In genomic region chr19:35055715-35056179, GRCh38 we compare ENCODE assay signal across 9 cellular contexts. TPM values are rescaled to one million over a fixed set of nuclear protein-coding genes. Genes with fewer than 3 reads are reported as not detected.
DNase-seq lines count a peak whose midpoint lies in the region; ATAC-seq and TF ChIP-seq lines count a peak whose summit lies in the region.
"Had no signal": no experiment of that assay in that cellular context is flagged by ENCODE, and none has a peak within 500 bp of the region (broad histone marks: within the 10 kb centered on the region; RNA-seq: fewer than 3 reads in every experiment).

No MANE protein-coding gene starts in this region.

- H3K9me3 ChIP-seq in CD4-positive, alpha-beta T cell (ENCODE audit: control insufficient read depth, low read length) = no peaks in the 10 kb centered on the region
- H3K9me3 ChIP-seq in SK-N-SH = no peaks in the 10 kb centered on the region
- H3K9me3 ChIP-seq in mesenchymal stem cell (ENCODE audit: control insufficient read depth, low read length) = no peaks in the 10 kb centered on the region

- H2AK5ac ChIP-seq in mesenchymal stem cell (ENCODE audit: low read length, severe bottlenecking) = no peak overlapping the region

- no peak overlapping the region for H3K27ac ChIP-seq in CD4-positive, alpha-beta T cell (ENCODE audit: low read depth, low read length)
- H3K27ac ChIP-seq in SK-N-SH (ENCODE audit: low read depth in 2 of 2, low read length in 1 of 2) (no peak overlapping the region), mesenchymal stem cell (ENCODE audit: low read length, poor library complexity, severe bottlenecking) (no peak overlapping the region)

- H3K23ac ChIP-seq in mesenchymal stem cell (ENCODE audit: low read length in 2 of 2) = no peak overlapping the region

- ATAC-seq in CD4-positive, alpha-beta T cell (ENCODE audit: poor library complexity) = peak; percentile 41
- no peak for ATAC-seq in GM21825 (IDR thresholded peaks at IDR 0.05; ENCODE audit: unreplicated experiment)

- no peak for TF ChIP-seq RAD21 in SK-N-SH (IDR thresholded peaks at IDR 0.05; ENCODE audit: low read length)

- H3F3A ChIP-seq in SK-N-SH (replicated peaks; ENCODE audit: insufficient read depth) = no peaks in the 10 kb centered on the region

- no peaks in the 10 kb centered on the region for H3K4me1 Mint-ChIP-seq in CD4-positive, alpha-beta T cell (ENCODE audit: low read depth)

- H2BK120ac ChIP-seq in mesenchymal stem cell (ENCODE audit: low read depth, low read length) = no peak overlapping the region

- H3K4me3 Mint-ChIP-seq in CD4-positive, alpha-beta T cell = no peak overlapping the region

- no peak overlapping the region for H4K91ac ChIP-seq in mesenchymal stem cell (ENCODE audit: low read length)

- no peak overlapping the region for H3K27ac Mint-ChIP-seq in CD4-positive, alpha-beta T cell

- no peaks in the 10 kb centered on the region for H3K79me2 ChIP-seq in SK-N-SH (ENCODE audit: insufficient read depth)

- DNase-seq in CD4-positive, alpha-beta T cell = no peak
- DNase-seq in HFF-Myc (ENCODE audit: extremely low read depth, low read depth) (no peak), SK-N-SH (no peak), islet precursor cell (peak; percentile 82), mesenchymal stem cell (no peak), DMS114 treated with DMSO at 0.1 percent for 48 hours (lab: John Stamatoyannopoulos, UW; ENCODE audit: unreplicated experiment) (no peak), T-helper 9 cell (no peak)
- DNase-seq: IMR-90 had no signal

- H2BK15ac ChIP-seq in mesenchymal stem cell (ENCODE audit: low read depth, poor library complexity, severe bottlenecking) = no peak overlapping the region

- H3K14ac ChIP-seq in mesenchymal stem cell (ENCODE audit: low read length in 2 of 2) = peak overlapping the region in 1 of 2 experiments; percentile 2

- intact Hi-C loops in CD4-positive, alpha-beta T cell (cut with DNase I, micrococcal nuclease) = no loop called here

- H3K36me3 Mint-ChIP-seq in CD4-positive, alpha-beta T cell (ENCODE audit: low read depth) = no peaks in the 10 kb centered on the region

- no peak overlapping the region for H3K4me2 ChIP-seq in SK-N-SH
- H3K4me2 ChIP-seq in mesenchymal stem cell (ENCODE audit: low read length, poor library complexity, severe bottlenecking) = no peak overlapping the region

- H3K4me3 ChIP-seq in HFF-Myc (replicated peaks; ENCODE audit: low read depth, low read length) = no peak overlapping the region
- H3K4me3 ChIP-seq in SK-N-SH (ENCODE audit: low read depth in 2 of 2, low read length in 1 of 2) = no peak overlapping the region
- no peak overlapping the region for H3K4me3 ChIP-seq in mesenchymal stem cell (ENCODE audit: insufficient read depth in 1 of 2, low read depth in 1 of 2, low read length in 2 of 2)

- WGBS in SK-N-SH (ENCODE audit: low lambda C conversion rate) = 29% methylated on average over 3 of the region's 3 CpGs
- WGBS in mesenchymal stem cell = 2% methylated on average over 3 of the region's 3 CpGs

- H3K4me1 ChIP-seq in SK-N-SH (ENCODE audit: control insufficient read depth in 1 of 2, insufficient read depth in 2 of 2, low read depth in 1 of 2, low read length in 1 of 2) (no peaks in the 10 kb centered on the region), mesenchymal stem cell (ENCODE audit: control insufficient read depth, insufficient read depth, low read depth, low read length) (no peaks in the 10 kb centered on the region)

- H3K36me3 ChIP-seq in SK-N-SH (replicated peaks in 1 of 2; ENCODE audit: control insufficient read depth in 1 of 2, insufficient read depth in 2 of 2, low read length in 1 of 2) = no peaks in the 10 kb centered on the region
- H3K36me3 ChIP-seq in mesenchymal stem cell (ENCODE audit: control insufficient read depth in 1 of 2, insufficient read depth in 2 of 2, low read depth in 1 of 2, low read length in 2 of 2) = no peaks in the 10 kb centered on the region

- no peaks in the 10 kb centered on the region for H3K9me3 Mint-ChIP-seq in CD4-positive, alpha-beta T cell

- no peak overlapping the region for H2BK5ac ChIP-seq in mesenchymal stem cell (ENCODE audit: low read depth, low read length, poor library complexity, severe bottlenecking)

- H4K8ac ChIP-seq in mesenchymal stem cell (ENCODE audit: low read length) = no peak overlapping the region

- TF ChIP-seq EP300 in SK-N-SH (IDR thresholded peaks at IDR 0.05; ENCODE audit: borderline replicate concordance in 1 of 2, low read depth in 1 of 2, low read length in 1 of 2) = no peak

- peaks cover 14% of the 10 kb centered on the region for H3K27me3 Mint-ChIP-seq in CD4-positive, alpha-beta T cell

- H3K18ac ChIP-seq in mesenchymal stem cell (ENCODE audit: low read depth in 1 of 2, low read length in 2 of 2) = no peak overlapping the region

- H2AFZ ChIP-seq in SK-N-SH (ENCODE audit: low read depth) (no peak overlapping the region), mesenchymal stem cell (ENCODE audit: low read depth, low read length) (no peak overlapping the region)

- TF ChIP-seq CTCF in CD4-positive, alpha-beta T cell (IDR thresholded peaks at IDR 0.05) = no peak
- TF ChIP-seq CTCF in HFF-Myc (IDR thresholded peaks at IDR 0.05; ENCODE audit: low read depth, low read length, missing control alignments) (peak; percentile 19), SK-N-SH (IDR thresholded peaks at IDR 0.05) (peak; percentile 24; the same call in 1 of the 2 replicates)

- CTCF ChIA-PET in CD4-positive, alpha-beta T cell (lab: Charles Lee) = interaction anchor here (1.4 kb wide), 1 partner anchor 11 kb away, joined by 5 read pairs; no protein-coding TSS in a partner anchor
- CTCF ChIA-PET in SK-N-SH (lab: Yijun Ruan, JAX) = interaction anchor here (1.0 to 9.9 kb wide), 5 partner anchors 9 to 12 kb away, joined by 4 to 86 read pairs (median 7); partner anchors contain the start of gene HPN

- H3K9ac ChIP-seq in SK-N-SH (no peak overlapping the region), mesenchymal stem cell (ENCODE audit: low read length) (no peak overlapping the region)

- no peaks in the 10 kb centered on the region for H3K9me2 ChIP-seq in SK-N-SH

- H3K4ac ChIP-seq in mesenchymal stem cell (ENCODE audit: low read depth in 1 of 2, low read length in 2 of 2) = no peak overlapping the region

- H4K20me1 ChIP-seq in SK-N-SH (ENCODE audit: insufficient read depth) = no peaks in the 10 kb centered on the region

- H2BK12ac ChIP-seq in mesenchymal stem cell (ENCODE audit: low read length in 2 of 2) = no peak overlapping the region

- no peaks in the 10 kb centered on the region for H3K79me1 ChIP-seq in mesenchymal stem cell (replicated peaks; ENCODE audit: low read length, poor library complexity, severe bottlenecking)

- H3K27me3 ChIP-seq in CD4-positive, alpha-beta T cell (ENCODE audit: control insufficient read depth, insufficient read depth, low read length) = peaks cover 5% of the 10 kb centered on the region
- H3K27me3 ChIP-seq in SK-N-SH (ENCODE audit: insufficient read depth) (peaks cover 37% of the 10 kb centered on the region), mesenchymal stem cell (ENCODE audit: control insufficient read depth in 1 of 2, insufficient read depth in 1 of 2, low read length in 2 of 2) (peaks cover 25 to 34% of the 10 kb centered on the region in 2 experiments)

- POLR2A ChIA-PET in CD4-positive, alpha-beta T cell (lab: Charles Lee) = no interaction called here
- POLR2A ChIA-PET in SK-N-SH (lab: Yijun Ruan, JAX) = interaction anchor here (1.0 kb wide), 1 partner anchor 88 kb away, joined by 3 read pairs; no protein-coding TSS in a partner anchor

TF ChIP-seq in SK-N-SH, 30 proteins besides CTCF, POLR2A, EP300 and RAD21:
- TF ChIP-seq ELF1 (IDR thresholded peaks at IDR 0.05) (no peak), FOXM1 (IDR thresholded peaks at IDR 0.05; ENCODE audit: low read depth) (no peak), IRF3 (IDR thresholded peaks at IDR 0.05; ENCODE audit: low read depth, low read length) (no peak), POLR2AphosphoS5 (IDR thresholded peaks at IDR 0.05; ENCODE audit: low read depth, low read length) (no peak), FOXJ3 (CRISPR knock-in tag; IDR thresholded peaks at IDR 0.05) (no peak), FOSL2 (IDR thresholded peaks at IDR 0.05; ENCODE audit: borderline replicate concordance, low read depth) (no peak)

RNA-seq across cellular contexts. Expression of gene HPN, which starts 14.2 kb away (rescaled TPM):
- not detected for total RNA-seq in CD4-positive, alpha-beta T cell
- 0.05 TPM in 1 of 2 replicates, not detected in the other for polyA plus RNA-seq in SK-N-SH (2012; rRNA removed)
- polyA plus RNA-seq in SK-N-SH (2012; cell fraction: cytosol; rRNA removed) = 0.03 TPM in 1 of 2 replicates, not detected in the other
- 0.07 and 0.15 TPM in 2 replicates for polyA plus RNA-seq in SK-N-SH (2012; cell fraction: nucleus; rRNA removed)
- 0.21 TPM for polyA plus RNA-seq in mesenchymal stem cell (2013, experiment 1 of 2)
- polyA plus RNA-seq in mesenchymal stem cell (2013, experiment 2 of 2) = 0.15 TPM
- total RNA-seq: IMR-90 had no signal
- polyA plus RNA-seq: IMR-90 had no signal

RNA-seq across cellular contexts. Expression of gene SCN1B, which starts 25.5 kb away (rescaled TPM):
- 1 to 10 TPM; 1.4 to 2.3 TPM for total RNA-seq in CD4-positive, alpha-beta T cell
- polyA plus RNA-seq in SK-N-SH (2012; rRNA removed) = 10.3 and 10.5 TPM in 2 replicates
- polyA plus RNA-seq in SK-N-SH (2012; cell fraction: cytosol; rRNA removed) = 7.0 and 8.3 TPM in 2 replicates
- polyA plus RNA-seq in SK-N-SH (2012; cell fraction: nucleus; rRNA removed) = 11.6 and 13.4 TPM in 2 replicates
- 4.9 TPM for polyA plus RNA-seq in mesenchymal stem cell (2013, experiment 1 of 2)
- 5.4 TPM for polyA plus RNA-seq in mesenchymal stem cell (2013, experiment 2 of 2)

RNA-seq across cellular contexts. Expression of gene GRAMD1A, which starts 55.6 kb away (rescaled TPM):
- total RNA-seq in CD4-positive, alpha-beta T cell = 100 to 1,000 TPM; 221 to 229 TPM
- polyA plus RNA-seq in SK-N-SH (2012; rRNA removed) = 64.6 and 81.9 TPM in 2 replicates
- 55.0 and 68.3 TPM in 2 replicates for polyA plus RNA-seq in SK-N-SH (2012; cell fraction: cytosol; rRNA removed)
- 145 and 165 TPM in 2 replicates for polyA plus RNA-seq in SK-N-SH (2012; cell fraction: nucleus; rRNA removed)
- 54.4 TPM for polyA plus RNA-seq in mesenchymal stem cell (2013, experiment 1 of 2)
- polyA plus RNA-seq in mesenchymal stem cell (2013, experiment 2 of 2) = 53.5 TPM

RNA-seq across cellular contexts. Expression of gene FXYD3, which starts 59.9 kb away (rescaled TPM):
- total RNA-seq in CD4-positive, alpha-beta T cell = not detected
- not detected in 2 replicates for polyA plus RNA-seq in SK-N-SH (2012; rRNA removed)
- not detected in 2 replicates for polyA plus RNA-seq in SK-N-SH (2012; cell fraction: cytosol; rRNA removed)
- polyA plus RNA-seq in SK-N-SH (2012; cell fraction: nucleus; rRNA removed) = not detected in 2 replicates
- polyA plus RNA-seq in mesenchymal stem cell (2013, experiment 1 of 2) = not detected
- polyA plus RNA-seq in mesenchymal stem cell (2013, experiment 2 of 2) = not detected
- total RNA-seq: IMR-90 had no signal
- polyA plus RNA-seq: IMR-90 had no signal
